In the genomic region with DNA sequence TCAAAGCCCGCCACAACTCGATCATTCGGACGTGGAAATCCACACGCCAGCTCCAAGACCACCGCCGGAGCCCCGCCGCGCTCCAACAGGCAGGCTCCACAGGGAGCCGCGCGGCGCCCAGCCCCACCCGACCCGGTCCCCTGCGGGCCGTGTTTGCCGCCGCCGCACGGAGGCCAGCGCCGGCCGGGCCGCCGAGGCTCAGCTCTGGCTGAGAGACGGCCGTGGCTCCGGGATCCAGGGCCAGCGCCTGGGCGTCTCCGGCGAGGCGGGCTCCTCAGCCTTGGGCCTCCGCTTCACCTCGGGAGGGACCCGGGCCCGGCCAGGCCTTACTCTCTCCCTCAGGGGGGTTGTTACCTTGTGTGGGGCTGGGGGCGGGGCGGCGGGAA, we compare ENCODE assay signal across 8 cellular contexts. TPM values are rescaled to one million over a fixed set of nuclear protein-coding genes. Genes with fewer than 3 reads are reported as not detected.
DNase-seq lines count a peak whose midpoint lies in the region; ATAC-seq and TF ChIP-seq lines count a peak whose summit lies in the region.

No MANE protein-coding gene starts in this region.

- intact Hi-C loops in upper lobe of right lung (cut with DNase I): no loop called here

- H3K27me3 ChIP-seq in upper lobe of right lung: no peaks in the 10 kb centered on the region

- H3K9me3 ChIP-seq in KOPT-K1 (ENCODE audit: insufficient read depth, low read length, poor library complexity, severe bottlenecking) (no peaks in the 10 kb centered on the region), upper lobe of right lung (no peaks in the 10 kb centered on the region)

- TF ChIP-seq CTCF in cardiac fibroblast (IDR thresholded peaks at IDR 0.05; ENCODE audit: low read depth, low read length) (no peak), upper lobe of right lung (IDR thresholded peaks at IDR 0.05) (no peak)

- DNase-seq in cardiac fibroblast (ENCODE audit: low read depth in 2 of 2) (peak in 1 of 2 donors; percentile 33), lung microvascular endothelial cell (ENCODE audit: low read depth in 2 of 2) (peak; percentile 29 to 51), upper lobe of right lung (no peak), A172 (ENCODE audit: low spot score) (no peak), superior temporal gyrus (ENCODE audit: extremely low spot score) (no peak)

- H3K36me3 ChIP-seq in KOPT-K1 (ENCODE audit: insufficient read depth, low read length) (peaks cover 42% of the 10 kb centered on the region), upper lobe of right lung (peaks cover 32% of the 10 kb centered on the region)

- H3K27ac ChIP-seq in KOPT-K1 (ENCODE audit: low read depth, low read length, poor library complexity, severe bottlenecking): peak overlapping the region; percentile 78
- peak overlapping the region; percentile 91 for H3K27ac ChIP-seq in upper lobe of right lung

- H3K4me3 ChIP-seq in GM08714 (ENCODE audit: low read length): peak overlapping the region; percentile 76
- H3K4me3 ChIP-seq in cardiac fibroblast (replicated peaks in 1 of 2; ENCODE audit: low read depth in 2 of 2, low read length in 2 of 2): peak overlapping the region; percentile 82 to 84
- H3K4me3 ChIP-seq in upper lobe of right lung: peak overlapping the region; percentile 74

- H3K4me1 ChIP-seq in upper lobe of right lung: peaks cover 44% of the 10 kb centered on the region

- ATAC-seq in GM21717 (IDR thresholded peaks at IDR 0.05; ENCODE audit: unreplicated experiment) (peak; percentile 48), upper lobe of right lung (peak; percentile 78)

RNA-seq across cellular contexts. Expression of a gene that starts 0.3 kb away (rescaled TPM):
- total RNA-seq in lung microvascular endothelial cell (4.4 and 6.3 TPM in 2 replicates), upper lobe of right lung (35.8 TPM)
- 10.4 and 14.3 TPM in 2 replicates for total RNA-seq in A172 (2014; rRNA removed; shearing (Covaris generic))

Comparison
In these comparisons a context has a peak if more than half of its experiments do, and no peak if none do; other contexts are left out.
1. DNase-seq: peak in lung microvascular endothelial cell (2 of 2); none in upper lobe of right lung (single experiment), A172 (single experiment) and superior temporal gyrus (single experiment).
2. Peak in every context shown above with its lines, with median percentiles within 50 percentile points of each other: H3K4me3 ChIP-seq.